Comparison of ENCODE assay signal across 1 cellular context in the genomic region with DNA sequence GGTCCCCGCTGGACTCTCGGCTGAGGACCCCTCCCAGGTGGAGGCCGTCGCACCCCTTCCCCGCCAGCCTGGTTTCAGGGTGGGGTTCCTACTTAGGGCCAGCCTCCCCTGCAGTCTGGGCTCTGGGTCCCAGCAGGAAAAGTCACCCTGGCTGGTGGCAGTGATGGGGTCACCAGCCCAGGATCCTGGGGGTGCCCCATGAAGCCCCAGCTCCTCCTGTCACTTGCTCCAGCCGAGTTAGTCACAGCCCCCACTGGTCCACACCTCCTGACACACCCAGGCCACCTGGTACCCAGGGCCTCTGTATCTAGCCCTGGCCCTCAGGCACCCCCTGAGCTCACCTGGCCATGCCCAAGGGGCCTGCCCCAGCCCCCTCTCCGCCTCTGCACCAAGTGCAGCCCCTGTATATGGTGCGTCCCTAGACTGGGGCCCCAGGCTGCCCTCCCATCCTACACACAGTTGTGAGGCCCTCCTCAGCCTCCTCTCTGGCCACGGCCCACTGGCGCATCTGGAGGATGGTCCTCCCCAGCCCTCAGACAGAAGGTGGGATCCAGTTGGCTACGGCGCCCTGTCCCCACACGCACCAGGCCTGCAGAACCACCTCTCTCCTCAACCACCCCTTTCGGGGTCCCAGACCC.
TF ChIP-seq lines count a peak whose summit lies in the region.

No MANE protein-coding gene starts in this region.

TF ChIP-seq in GM12878, 131 proteins besides CTCF, POLR2A, EP300 and RAD21:
- TF ChIP-seq, protein P1, sequence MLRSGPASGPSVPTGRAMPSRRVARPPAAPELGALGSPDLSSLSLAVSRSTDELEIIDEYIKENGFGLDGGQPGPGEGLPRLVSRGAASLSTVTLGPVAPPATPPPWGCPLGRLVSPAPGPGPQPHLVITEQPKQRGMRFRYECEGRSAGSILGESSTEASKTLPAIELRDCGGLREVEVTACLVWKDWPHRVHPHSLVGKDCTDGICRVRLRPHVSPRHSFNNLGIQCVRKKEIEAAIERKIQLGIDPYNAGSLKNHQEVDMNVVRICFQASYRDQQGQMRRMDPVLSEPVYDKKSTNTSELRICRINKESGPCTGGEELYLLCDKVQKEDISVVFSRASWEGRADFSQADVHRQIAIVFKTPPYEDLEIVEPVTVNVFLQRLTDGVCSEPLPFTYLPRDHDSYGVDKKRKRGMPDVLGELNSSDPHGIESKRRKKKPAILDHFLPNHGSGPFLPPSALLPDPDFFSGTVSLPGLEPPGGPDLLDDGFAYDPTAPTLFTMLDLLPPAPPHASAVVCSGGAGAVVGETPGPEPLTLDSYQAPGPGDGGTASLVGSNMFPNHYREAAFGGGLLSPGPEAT (IDR thresholded peaks at IDR 0.05; ENCODE audit: low read depth), result no peak
- TF ChIP-seq HDAC2 (IDR thresholded peaks at IDR 0.05), result no peak
- no peak for TF ChIP-seq USF2 (IDR thresholded peaks at IDR 0.05; ENCODE audit: borderline replicate concordance, low read depth, low read length)
- TF ChIP-seq ZNF24 (IDR thresholded peaks at IDR 0.05), result no peak
- no peak for TF ChIP-seq SPI1 (IDR thresholded peaks at IDR 0.05; ENCODE audit: borderline replicate concordance, insufficient read depth, low read depth, low read length)
- no peak for TF ChIP-seq SUZ12 (IDR thresholded peaks at IDR 0.05; ENCODE audit: unreplicated experiment)
- TF ChIP-seq BACH1 (IDR thresholded peaks at IDR 0.05; ENCODE audit: borderline replicate concordance), result no peak
- no peak for TF ChIP-seq MYB (IDR thresholded peaks at IDR 0.05; ENCODE audit: borderline replicate concordance, low read depth, low read length)
- TF ChIP-seq NKRF (conservative IDR thresholded peaks at IDR 0.05), result no peak
- no peak for TF ChIP-seq STAT1 (conservative IDR thresholded peaks at IDR 0.05)
- TF ChIP-seq FOXK2 (IDR thresholded peaks at IDR 0.05), result no peak
- no peak for TF ChIP-seq GATAD2B (conservative IDR thresholded peaks at IDR 0.05; ENCODE audit: low read depth)
- TF ChIP-seq, protein P2, sequence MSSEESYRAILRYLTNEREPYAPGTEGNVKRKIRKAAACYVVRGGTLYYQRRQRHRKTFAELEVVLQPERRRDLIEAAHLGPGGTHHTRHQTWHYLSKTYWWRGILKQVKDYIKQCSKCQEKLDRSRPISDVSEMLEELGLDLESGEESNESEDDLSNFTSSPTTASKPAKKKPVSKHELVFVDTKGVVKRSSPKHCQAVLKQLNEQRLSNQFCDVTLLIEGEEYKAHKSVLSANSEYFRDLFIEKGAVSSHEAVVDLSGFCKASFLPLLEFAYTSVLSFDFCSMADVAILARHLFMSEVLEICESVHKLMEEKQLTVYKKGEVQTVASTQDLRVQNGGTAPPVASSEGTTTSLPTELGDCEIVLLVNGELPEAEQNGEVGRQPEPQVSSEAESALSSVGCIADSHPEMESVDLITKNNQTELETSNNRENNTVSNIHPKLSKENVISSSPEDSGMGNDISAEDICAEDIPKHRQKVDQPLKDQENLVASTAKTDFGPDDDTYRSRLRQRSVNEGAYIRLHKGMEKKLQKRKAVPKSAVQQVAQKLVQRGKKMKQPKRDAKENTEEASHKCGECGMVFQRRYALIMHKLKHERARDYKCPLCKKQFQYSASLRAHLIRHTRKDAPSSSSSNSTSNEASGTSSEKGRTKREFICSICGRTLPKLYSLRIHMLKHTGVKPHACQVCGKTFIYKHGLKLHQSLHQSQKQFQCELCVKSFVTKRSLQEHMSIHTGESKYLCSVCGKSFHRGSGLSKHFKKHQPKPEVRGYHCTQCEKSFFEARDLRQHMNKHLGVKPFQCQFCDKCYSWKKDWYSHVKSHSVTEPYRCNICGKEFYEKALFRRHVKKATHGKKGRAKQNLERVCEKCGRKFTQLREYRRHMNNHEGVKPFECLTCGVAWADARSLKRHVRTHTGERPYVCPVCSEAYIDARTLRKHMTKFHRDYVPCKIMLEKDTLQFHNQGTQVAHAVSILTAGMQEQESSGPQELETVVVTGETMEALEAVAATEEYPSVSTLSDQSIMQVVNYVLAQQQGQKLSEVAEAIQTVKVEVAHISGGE (CRISPR knock-in tag; IDR thresholded peaks at IDR 0.05), result no peak
- no peak for TF ChIP-seq SUPT20H (IDR thresholded peaks at IDR 0.05; ENCODE audit: borderline replicate concordance, control insufficient read depth, low read depth, low read length)
- TF ChIP-seq NFXL1 (IDR thresholded peaks at IDR 0.05; ENCODE audit: borderline replicate concordance), result no peak
- TF ChIP-seq ZBTB33 (IDR thresholded peaks at IDR 0.05), result no peak
- no peak for TF ChIP-seq EED (IDR thresholded peaks at IDR 0.05; ENCODE audit: low read depth)
- no peak for TF ChIP-seq ZZZ3 (IDR thresholded peaks at IDR 0.05; ENCODE audit: control insufficient read depth, insufficient read length, low read depth)
- no peak for TF ChIP-seq PAX8 (IDR thresholded peaks at IDR 0.05)
- TF ChIP-seq TCF12 (IDR thresholded peaks at IDR 0.05; ENCODE audit: low read depth, low read length), result no peak
